ENCODE assay signal across 1 cellular context in genomic region chr16:51248217-51248616, GRCh38.
TF ChIP-seq lines count a peak whose summit lies in the region.

No MANE protein-coding gene starts in this region.

TF ChIP-seq in HepG2, 621 proteins besides CTCF, POLR2A, EP300 and RAD21 (continued from another document):
- TF ChIP-seq ZNF646 (CRISPR knock-in tag; IDR thresholded peaks at IDR 0.05) (no peak), ZNF749 (CRISPR knock-in tag; IDR thresholded peaks at IDR 0.05; ENCODE audit: borderline replicate concordance) (no peak), ZBTB38 (CRISPR knock-in tag; IDR thresholded peaks at IDR 0.05) (no peak), GMEB2 (CRISPR knock-in tag; IDR thresholded peaks at IDR 0.05; ENCODE audit: low read depth) (no peak), ZNF44 (CRISPR knock-in tag; IDR thresholded peaks at IDR 0.05) (no peak), CREB3 (CRISPR knock-in tag; IDR thresholded peaks at IDR 0.05) (no peak), ZNF619 (CRISPR knock-in tag; IDR thresholded peaks at IDR 0.05) (no peak), ZNF83 (CRISPR knock-in tag; IDR thresholded peaks at IDR 0.05; ENCODE audit: borderline replicate concordance) (no peak), ZNF766 (CRISPR knock-in tag; IDR thresholded peaks at IDR 0.05; ENCODE audit: borderline replicate concordance) (no peak), ZFP37 (CRISPR knock-in tag; IDR thresholded peaks at IDR 0.05; ENCODE audit: borderline replicate concordance) (no peak), ZNF256 (CRISPR knock-in tag; conservative IDR thresholded peaks at IDR 0.05) (no peak), U2AF1 (optimal IDR thresholded peaks at IDR 0.05; ENCODE audit: low read depth, low read length) (no peak)
